In the genomic region with DNA sequence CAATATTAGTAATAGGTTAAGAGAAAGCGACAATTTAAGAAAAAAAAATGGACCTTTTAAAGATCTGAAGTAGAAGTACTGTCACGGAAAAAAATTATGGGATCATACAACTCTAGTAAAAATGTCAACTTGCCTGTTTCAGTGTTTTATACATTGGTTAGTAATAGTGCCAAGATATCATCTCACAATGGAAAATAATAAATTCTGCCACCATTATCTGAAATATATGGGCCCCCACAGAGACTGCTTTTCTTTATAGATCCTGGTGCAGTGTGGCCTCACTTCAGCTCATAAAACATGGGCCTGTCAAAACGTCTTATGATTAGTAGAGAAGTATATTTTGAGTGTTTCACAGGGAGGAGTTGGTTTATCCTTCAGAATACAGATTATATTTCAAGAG, we compare ENCODE assay signal across 34 cellular contexts.
"Had no signal": no experiment of that assay in that cellular context is flagged by ENCODE, and none has a peak within 500 bp of the region (broad histone marks: within the 10 kb centered on the region; RNA-seq: fewer than 3 reads in every experiment).

No MANE protein-coding gene starts in this region.

- H3K27me3 ChIP-seq: MG63 had no signal

- DNase-seq: Karpas-422, Kasumi-1, MG63, MM.1S, MV-4-11, NCI-H1048, NCI-H1092, NCI-H1092 treated with DMSO at 0.1 percent for 48 hours, NCI-H1105, NCI-H1105 treated with DMSO at 0.1 percent for 48 hours, NCI-H1417 treated with DMSO at 0.1 percent for 48 hours, NCI-H1436, NCI-H1436 treated with DMSO at 0.1 percent for 48 hours, NCI-H146, NCI-H1694, NCI-H1694 treated with DMSO at 0.1 percent for 48 hours, NCI-H187, NCI-H187 treated with DMSO at 0.1 percent for 48 hours, NCI-H1930, NCI-H2029, NCI-H2029 treated with DMSO at 0.1 percent for 48 hours, NCI-H2081, NCI-H2081 treated with DMSO at 0.1 percent for 48 hours, NCI-H2107, NCI-H2171, NCI-H2171 treated with DMSO at 0.1 percent for 48 hours, NCI-H2227 treated with DMSO at 0.1 percent for 48 hours, NCI-H226, NCI-H345, NCI-H446, NCI-H446 treated with DMSO at 0.1 percent for 48 hours, NCI-H510A, NCI-H510A treated with DMSO at 0.1 percent for 48 hours, NCI-H524 had no signal

- H3K4me3 ChIP-seq: MG63 had no signal

- H3K9me3 ChIP-seq: MG63 had no signal

- H3K36me3 ChIP-seq: MG63 had no signal
